1 cellular context compared by ENCODE assay signal in the genomic region with DNA sequence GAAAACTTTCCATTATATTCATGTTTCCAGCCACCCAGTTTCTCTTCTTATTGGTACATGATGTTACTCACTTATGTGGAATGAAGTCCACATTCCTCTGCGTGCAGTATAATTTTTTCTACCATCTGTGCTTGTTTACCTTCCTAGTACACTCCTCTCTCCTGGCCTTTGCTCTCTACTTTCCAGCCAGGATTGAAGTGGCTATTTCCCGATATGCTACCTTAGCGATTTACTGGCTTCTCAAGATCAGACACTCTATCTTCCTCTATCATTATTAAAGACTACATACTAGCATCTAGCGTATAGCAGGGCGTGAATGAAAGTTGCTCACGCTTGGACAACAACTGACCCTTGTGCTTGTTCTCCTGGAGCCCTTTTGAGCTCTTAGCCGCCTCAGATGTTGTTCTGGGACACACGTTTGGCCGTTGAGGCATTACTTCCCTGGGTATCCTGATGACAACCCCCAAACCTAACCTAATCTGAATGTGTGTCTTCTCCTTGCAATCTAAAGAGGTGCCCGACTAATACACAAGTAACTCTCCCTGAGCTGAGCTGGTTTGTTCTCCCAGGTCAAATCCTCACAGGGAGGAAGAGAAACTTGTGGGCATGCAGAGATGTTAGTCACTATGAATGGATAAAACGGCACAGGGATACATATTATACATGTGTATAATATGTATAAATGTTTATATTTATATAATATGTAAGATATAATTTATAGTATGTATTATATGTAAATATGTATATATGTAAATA.
TF ChIP-seq lines count a peak whose summit lies in the region.

No MANE protein-coding gene starts in this region.

TF ChIP-seq in HepG2, 621 proteins besides CTCF, POLR2A, EP300 and RAD21 (continued from another document and continues in another):
- TF ChIP-seq, protein P1, sequence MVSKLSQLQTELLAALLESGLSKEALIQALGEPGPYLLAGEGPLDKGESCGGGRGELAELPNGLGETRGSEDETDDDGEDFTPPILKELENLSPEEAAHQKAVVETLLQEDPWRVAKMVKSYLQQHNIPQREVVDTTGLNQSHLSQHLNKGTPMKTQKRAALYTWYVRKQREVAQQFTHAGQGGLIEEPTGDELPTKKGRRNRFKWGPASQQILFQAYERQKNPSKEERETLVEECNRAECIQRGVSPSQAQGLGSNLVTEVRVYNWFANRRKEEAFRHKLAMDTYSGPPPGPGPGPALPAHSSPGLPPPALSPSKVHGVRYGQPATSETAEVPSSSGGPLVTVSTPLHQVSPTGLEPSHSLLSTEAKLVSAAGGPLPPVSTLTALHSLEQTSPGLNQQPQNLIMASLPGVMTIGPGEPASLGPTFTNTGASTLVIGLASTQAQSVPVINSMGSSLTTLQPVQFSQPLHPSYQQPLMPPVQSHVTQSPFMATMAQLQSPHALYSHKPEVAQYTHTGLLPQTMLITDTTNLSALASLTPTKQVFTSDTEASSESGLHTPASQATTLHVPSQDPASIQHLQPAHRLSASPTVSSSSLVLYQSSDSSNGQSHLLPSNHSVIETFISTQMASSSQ (IDR thresholded peaks at IDR 0.05; ENCODE audit: low read depth) = peak; percentile 21; the same call in 1 of the 2 replicates
- TF ChIP-seq, protein P1 (CRISPR knock-in tag; IDR thresholded peaks at IDR 0.05; ENCODE audit: borderline replicate concordance) = no peak
- TF ChIP-seq TRIM24 (CRISPR knock-in tag; IDR thresholded peaks at IDR 0.05) (no peak), ETV6 (CRISPR knock-in tag; conservative IDR thresholded peaks at IDR 0.05) (no peak), RARA (CRISPR knock-in tag; IDR thresholded peaks at IDR 0.05) (peak; percentile 46), CC2D1A (CRISPR knock-in tag; IDR thresholded peaks at IDR 0.05) (no peak), ZXDC (CRISPR knock-in tag; IDR thresholded peaks at IDR 0.05) (no peak), ZNF329 (CRISPR knock-in tag; IDR thresholded peaks at IDR 0.05; ENCODE audit: low read depth) (no peak), ELF3 (CRISPR knock-in tag; IDR thresholded peaks at IDR 0.05) (peak; percentile 79), CBX2 (IDR thresholded peaks at IDR 0.05; ENCODE audit: low read depth, low read length) (no peak), CBX2 (CRISPR knock-in tag; IDR thresholded peaks at IDR 0.05; ENCODE audit: low read depth) (no peak), EED (CRISPR knock-in tag; IDR thresholded peaks at IDR 0.05) (no peak), ZNF230 (CRISPR knock-in tag; IDR thresholded peaks at IDR 0.05) (no peak), STAG1 (CRISPR knock-in tag; IDR thresholded peaks at IDR 0.05) (no peak), ZNF337 (CRISPR knock-in tag; IDR thresholded peaks at IDR 0.05; ENCODE audit: borderline replicate concordance, low read depth) (no peak), ZNF572 (CRISPR knock-in tag; IDR thresholded peaks at IDR 0.05) (no peak), MED13 (CRISPR knock-in tag; IDR thresholded peaks at IDR 0.05) (no peak), ZNF577 (CRISPR knock-in tag; IDR thresholded peaks at IDR 0.05; ENCODE audit: borderline replicate concordance, low read depth) (no peak), SMARCC2 (IDR thresholded peaks at IDR 0.05) (no peak), NRL (CRISPR knock-in tag; IDR thresholded peaks at IDR 0.05; ENCODE audit: borderline replicate concordance) (no peak), NCOA1 (CRISPR knock-in tag; IDR thresholded peaks at IDR 0.05) (no peak), CBX5 (CRISPR knock-in tag; IDR thresholded peaks at IDR 0.05; ENCODE audit: borderline replicate concordance) (no peak), SRSF1 (optimal IDR thresholded peaks at IDR 0.05; ENCODE audit: low read depth, low read length) (no peak), ZNF235 (CRISPR knock-in tag; IDR thresholded peaks at IDR 0.05; ENCODE audit: borderline replicate concordance) (no peak), HOXA7 (CRISPR knock-in tag; IDR thresholded peaks at IDR 0.05) (no peak), REPIN1 (CRISPR knock-in tag; IDR thresholded peaks at IDR 0.05; ENCODE audit: borderline replicate concordance, low read depth) (no peak), ZFP36L1 (CRISPR knock-in tag; IDR thresholded peaks at IDR 0.05) (no peak), TARDBP (CRISPR knock-in tag; IDR thresholded peaks at IDR 0.05) (peak; percentile 32; the same call in 1 of the 2 replicates), ZNF556 (CRISPR knock-in tag; IDR thresholded peaks at IDR 0.05; ENCODE audit: borderline replicate concordance) (no peak), ZFP41 (CRISPR knock-in tag; IDR thresholded peaks at IDR 0.05; ENCODE audit: borderline replicate concordance) (no peak), NFE2L2 (IDR thresholded peaks at IDR 0.05; ENCODE audit: low read length) (no peak)
- TF ChIP-seq, protein P2, sequence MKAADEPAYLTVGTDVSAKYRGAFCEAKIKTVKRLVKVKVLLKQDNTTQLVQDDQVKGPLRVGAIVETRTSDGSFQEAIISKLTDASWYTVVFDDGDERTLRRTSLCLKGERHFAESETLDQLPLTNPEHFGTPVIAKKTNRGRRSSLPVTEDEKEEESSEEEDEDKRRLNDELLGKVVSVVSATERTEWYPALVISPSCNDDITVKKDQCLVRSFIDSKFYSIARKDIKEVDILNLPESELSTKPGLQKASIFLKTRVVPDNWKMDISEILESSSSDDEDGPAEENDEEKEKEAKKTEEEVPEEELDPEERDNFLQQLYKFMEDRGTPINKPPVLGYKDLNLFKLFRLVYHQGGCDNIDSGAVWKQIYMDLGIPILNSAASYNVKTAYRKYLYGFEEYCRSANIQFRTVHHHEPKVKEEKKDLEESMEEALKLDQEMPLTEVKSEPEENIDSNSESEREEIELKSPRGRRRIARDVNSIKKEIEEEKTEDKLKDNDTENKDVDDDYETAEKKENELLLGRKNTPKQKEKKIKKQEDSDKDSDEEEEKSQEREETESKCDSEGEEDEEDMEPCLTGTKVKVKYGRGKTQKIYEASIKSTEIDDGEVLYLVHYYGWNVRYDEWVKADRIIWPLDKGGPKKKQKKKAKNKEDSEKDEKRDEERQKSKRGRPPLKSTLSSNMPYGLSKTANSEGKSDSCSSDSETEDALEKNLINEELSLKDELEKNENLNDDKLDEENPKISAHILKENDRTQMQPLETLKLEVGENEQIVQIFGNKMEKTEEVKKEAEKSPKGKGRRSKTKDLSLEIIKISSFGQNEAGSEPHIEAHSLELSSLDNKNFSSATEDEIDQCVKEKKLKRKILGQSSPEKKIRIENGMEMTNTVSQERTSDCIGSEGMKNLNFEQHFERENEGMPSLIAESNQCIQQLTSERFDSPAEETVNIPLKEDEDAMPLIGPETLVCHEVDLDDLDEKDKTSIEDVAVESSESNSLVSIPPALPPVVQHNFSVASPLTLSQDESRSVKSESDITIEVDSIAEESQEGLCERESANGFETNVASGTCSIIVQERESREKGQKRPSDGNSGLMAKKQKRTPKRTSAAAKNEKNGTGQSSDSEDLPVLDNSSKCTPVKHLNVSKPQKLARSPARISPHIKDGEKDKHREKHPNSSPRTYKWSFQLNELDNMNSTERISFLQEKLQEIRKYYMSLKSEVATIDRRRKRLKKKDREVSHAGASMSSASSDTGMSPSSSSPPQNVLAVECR (CRISPR knock-in tag; IDR thresholded peaks at IDR 0.05; ENCODE audit: borderline replicate concordance) = peak; percentile 18; the same call in 1 of the 2 replicates
- TF ChIP-seq, protein P3, sequence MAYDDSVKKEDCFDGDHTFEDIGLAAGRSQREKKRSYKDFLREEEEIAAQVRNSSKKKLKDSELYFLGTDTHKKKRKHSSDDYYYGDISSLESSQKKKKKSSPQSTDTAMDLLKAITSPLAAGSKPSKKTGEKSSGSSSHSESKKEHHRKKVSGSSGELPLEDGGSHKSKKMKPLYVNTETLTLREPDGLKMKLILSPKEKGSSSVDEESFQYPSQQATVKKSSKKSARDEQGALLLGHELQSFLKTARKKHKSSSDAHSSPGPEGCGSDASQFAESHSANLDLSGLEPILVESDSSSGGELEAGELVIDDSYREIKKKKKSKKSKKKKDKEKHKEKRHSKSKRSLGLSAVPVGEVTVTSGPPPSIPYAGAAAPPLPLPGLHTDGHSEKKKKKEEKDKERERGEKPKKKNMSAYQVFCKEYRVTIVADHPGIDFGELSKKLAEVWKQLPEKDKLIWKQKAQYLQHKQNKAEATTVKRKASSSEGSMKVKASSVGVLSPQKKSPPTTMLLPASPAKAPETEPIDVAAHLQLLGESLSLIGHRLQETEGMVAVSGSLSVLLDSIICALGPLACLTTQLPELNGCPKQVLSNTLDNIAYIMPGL (CRISPR knock-in tag; IDR thresholded peaks at IDR 0.05; ENCODE audit: borderline replicate concordance in 1 of 2, low read depth in 1 of 2) = peak in 1 of 2 experiments; percentile 57; a peak in 1 of 4 replicates
- TF ChIP-seq, protein P4, sequence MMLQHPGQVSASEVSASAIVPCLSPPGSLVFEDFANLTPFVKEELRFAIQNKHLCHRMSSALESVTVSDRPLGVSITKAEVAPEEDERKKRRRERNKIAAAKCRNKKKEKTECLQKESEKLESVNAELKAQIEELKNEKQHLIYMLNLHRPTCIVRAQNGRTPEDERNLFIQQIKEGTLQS (CRISPR knock-in tag; IDR thresholded peaks at IDR 0.05) = peak; percentile 41; the same call in 1 of the 2 replicates
- TF ChIP-seq, protein P5, sequence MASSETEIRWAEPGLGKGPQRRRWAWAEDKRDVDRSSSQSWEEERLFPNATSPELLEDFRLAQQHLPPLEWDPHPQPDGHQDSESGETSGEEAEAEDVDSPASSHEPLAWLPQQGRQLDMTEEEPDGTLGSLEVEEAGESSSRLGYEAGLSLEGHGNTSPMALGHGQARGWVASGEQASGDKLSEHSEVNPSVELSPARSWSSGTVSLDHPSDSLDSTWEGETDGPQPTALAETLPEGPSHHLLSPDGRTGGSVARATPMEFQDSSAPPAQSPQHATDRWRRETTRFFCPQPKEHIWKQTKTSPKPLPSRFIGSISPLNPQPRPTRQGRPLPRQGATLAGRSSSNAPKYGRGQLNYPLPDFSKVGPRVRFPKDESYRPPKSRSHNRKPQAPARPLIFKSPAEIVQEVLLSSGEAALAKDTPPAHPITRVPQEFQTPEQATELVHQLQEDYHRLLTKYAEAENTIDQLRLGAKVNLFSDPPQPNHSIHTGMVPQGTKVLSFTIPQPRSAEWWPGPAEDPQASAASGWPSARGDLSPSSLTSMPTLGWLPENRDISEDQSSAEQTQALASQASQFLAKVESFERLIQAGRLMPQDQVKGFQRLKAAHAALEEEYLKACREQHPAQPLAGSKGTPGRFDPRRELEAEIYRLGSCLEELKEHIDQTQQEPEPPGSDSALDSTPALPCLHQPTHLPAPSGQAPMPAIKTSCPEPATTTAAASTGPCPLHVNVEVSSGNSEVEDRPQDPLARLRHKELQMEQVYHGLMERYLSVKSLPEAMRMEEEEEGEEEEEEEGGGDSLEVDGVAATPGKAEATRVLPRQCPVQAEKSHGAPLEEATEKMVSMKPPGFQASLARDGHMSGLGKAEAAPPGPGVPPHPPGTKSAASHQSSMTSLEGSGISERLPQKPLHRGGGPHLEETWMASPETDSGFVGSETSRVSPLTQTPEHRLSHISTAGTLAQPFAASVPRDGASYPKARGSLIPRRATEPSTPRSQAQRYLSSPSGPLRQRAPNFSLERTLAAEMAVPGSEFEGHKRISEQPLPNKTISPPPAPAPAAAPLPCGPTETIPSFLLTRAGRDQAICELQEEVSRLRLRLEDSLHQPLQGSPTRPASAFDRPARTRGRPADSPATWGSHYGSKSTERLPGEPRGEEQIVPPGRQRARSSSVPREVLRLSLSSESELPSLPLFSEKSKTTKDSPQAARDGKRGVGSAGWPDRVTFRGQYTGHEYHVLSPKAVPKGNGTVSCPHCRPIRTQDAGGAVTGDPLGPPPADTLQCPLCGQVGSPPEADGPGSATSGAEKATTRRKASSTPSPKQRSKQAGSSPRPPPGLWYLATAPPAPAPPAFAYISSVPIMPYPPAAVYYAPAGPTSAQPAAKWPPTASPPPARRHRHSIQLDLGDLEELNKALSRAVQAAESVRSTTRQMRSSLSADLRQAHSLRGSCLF (CRISPR knock-in tag; IDR thresholded peaks at IDR 0.05; ENCODE audit: borderline replicate concordance) = no peak
- TF ChIP-seq, protein P6, sequence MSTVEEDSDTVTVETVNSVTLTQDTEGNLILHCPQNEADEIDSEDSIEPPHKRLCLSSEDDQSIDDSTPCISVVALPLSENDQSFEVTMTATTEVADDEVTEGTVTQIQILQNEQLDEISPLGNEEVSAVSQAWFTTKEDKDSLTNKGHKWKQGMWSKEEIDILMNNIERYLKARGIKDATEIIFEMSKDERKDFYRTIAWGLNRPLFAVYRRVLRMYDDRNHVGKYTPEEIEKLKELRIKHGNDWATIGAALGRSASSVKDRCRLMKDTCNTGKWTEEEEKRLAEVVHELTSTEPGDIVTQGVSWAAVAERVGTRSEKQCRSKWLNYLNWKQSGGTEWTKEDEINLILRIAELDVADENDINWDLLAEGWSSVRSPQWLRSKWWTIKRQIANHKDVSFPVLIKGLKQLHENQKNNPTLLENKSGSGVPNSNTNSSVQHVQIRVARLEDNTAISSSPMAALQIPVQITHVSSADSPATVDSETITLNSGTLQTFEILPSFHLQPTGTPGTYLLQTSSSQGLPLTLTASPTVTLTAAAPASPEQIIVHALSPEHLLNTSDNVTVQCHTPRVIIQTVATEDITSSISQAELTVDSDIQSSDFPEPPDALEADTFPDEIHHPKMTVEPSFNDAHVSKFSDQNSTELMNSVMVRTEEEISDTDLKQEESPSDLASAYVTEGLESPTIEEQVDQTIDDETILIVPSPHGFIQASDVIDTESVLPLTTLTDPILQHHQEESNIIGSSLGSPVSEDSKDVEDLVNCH (CRISPR knock-in tag; IDR thresholded peaks at IDR 0.05) = no peak
